ENCODE assay signal across 1 cellular context in genomic region chr5:55010149-55010548, GRCh38. TPM values are rescaled to one million over a fixed set of nuclear protein-coding genes. Genes with fewer than 3 reads are reported as not detected.
"Had no signal": no experiment of that assay in that cellular context is flagged by ENCODE, and none has a peak within 500 bp of the region (broad histone marks: within the 10 kb centered on the region; RNA-seq: fewer than 3 reads in every experiment).

No MANE protein-coding gene starts in this region.

RNA-seq across cellular contexts. Expression of gene GZMK, which starts 13.9 kb away (rescaled TPM):
- total RNA-seq: GM12878 had no signal

RNA-seq across cellular contexts. Expression of gene ESM1, which starts 24.8 kb away (rescaled TPM):
- total RNA-seq: GM12878 had no signal
- polyA plus RNA-seq: GM12878 had no signal
